In the genomic region with DNA sequence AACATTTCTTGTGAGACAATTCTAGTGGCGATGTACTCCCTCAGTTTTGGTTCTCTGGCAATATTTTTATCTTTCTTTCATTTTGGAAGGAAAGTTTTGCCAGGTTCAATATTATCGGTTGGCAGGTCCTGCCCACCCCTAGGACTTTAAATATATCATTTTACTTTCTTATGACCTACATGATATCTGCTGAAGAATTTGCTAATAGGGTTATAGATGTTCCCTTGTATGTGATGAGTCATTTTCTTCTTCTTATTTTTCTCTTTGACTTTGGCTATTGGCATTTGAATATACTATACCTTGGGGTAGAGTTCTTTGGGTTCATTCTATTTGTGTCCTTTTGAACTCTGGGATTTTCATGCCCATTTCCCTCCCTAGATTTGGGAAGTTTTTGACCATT, we compare ENCODE assay signal across 21 cellular contexts.
"Had no signal": no experiment of that assay in that cellular context is flagged by ENCODE, and none has a peak within 500 bp of the region (broad histone marks: within the 10 kb centered on the region; RNA-seq: fewer than 3 reads in every experiment).

No MANE protein-coding gene starts in this region.

- H3K79me2 ChIP-seq: hepatocyte had no signal

- H3K4me3 ChIP-seq: coronary artery, dorsolateral prefrontal cortex, esophagus muscularis mucosa, gastroesophageal sphincter, heart left ventricle, hepatocyte, lower lobe of right lung, mucosa of descending colon had no signal

- DNase-seq: dermis blood vessel endothelial cell; dorsolateral prefrontal cortex; effector CD4-positive, alpha-beta T cell; effector memory CD4-positive, alpha-beta T cell; foreskin keratinocyte; heart left ventricle; hypothalamus; immature natural killer cell; islet precursor cell; kidney; kidney glomerular epithelial cell; left colon; left ventricle myocardium superior; lower lobe of right lung; mesenchymal stem cell; mucosa of descending colon had no signal

- H3K4me1 ChIP-seq: esophagus muscularis mucosa, foreskin keratinocyte, gastroesophageal sphincter, lower lobe of right lung had no signal

- H3K27me3 ChIP-seq: dorsolateral prefrontal cortex, esophagus muscularis mucosa, foreskin keratinocyte, gastroesophageal sphincter, heart left ventricle, hepatocyte had no signal

- H3K4me2 ChIP-seq: hepatocyte had no signal

- H3K9me3 ChIP-seq: mucosa of descending colon had no signal

- H3K27ac ChIP-seq: coronary artery, dorsolateral prefrontal cortex, esophagus muscularis mucosa, foreskin keratinocyte, gastroesophageal sphincter, hepatocyte, lower lobe of right lung had no signal

- ATAC-seq: foreskin keratinocyte, gastroesophageal sphincter, heart left ventricle, left colon, left lobe of liver, lower lobe of right lung, mucosa of descending colon had no signal

- H2AFZ ChIP-seq: hepatocyte had no signal

- H3K36me3 ChIP-seq: esophagus muscularis mucosa, gastroesophageal sphincter, heart left ventricle, lower lobe of right lung had no signal
